In genomic region chr17:21253646-21254441, GRCh38 we compare ENCODE assay signal across 7 cellular contexts. TPM values are rescaled to one million over a fixed set of nuclear protein-coding genes. Genes with fewer than 3 reads are reported as not detected.
DNase-seq lines count a peak whose midpoint lies in the region; ATAC-seq and TF ChIP-seq lines count a peak whose summit lies in the region.

No MANE protein-coding gene starts in this region.

- H3K4me3 ChIP-seq in Peyer's patch (peak overlapping the region; percentile 34 to 85 (median 62)), esophagus squamous epithelium (peak overlapping the region; percentile 47 to 83 (median 60)), prostate gland (peak overlapping the region; percentile 59 to 69)

- no peak for DNase-seq in Peyer's patch
- no peak for DNase-seq in esophagus squamous epithelium (lab: John Stamatoyannopoulos, UW)
- DNase-seq in prostate gland (ENCODE audit: low spot score) = no peak
- DNase-seq in ureter (ENCODE audit: low spot score) = no peak
- DNase-seq in posterior vena cava (ENCODE audit: low spot score) = no peak
- DNase-seq in OCI-M1 (lab: John Stamatoyannopoulos, UW) = no peak

- H3K36me3 ChIP-seq in Peyer's patch (no peaks in the 10 kb centered on the region), esophagus squamous epithelium (no peaks in the 10 kb centered on the region), prostate gland (no peaks in the 10 kb centered on the region)

- no peaks in the 10 kb centered on the region for H3K9me3 ChIP-seq in Peyer's patch
- no peaks in the 10 kb centered on the region for H3K9me3 ChIP-seq in esophagus squamous epithelium
- H3K9me3 ChIP-seq in prostate gland = no peaks in the 10 kb centered on the region

- 28 to 31% methylated on average over 11 to 15 of the region's 15 CpGs for WGBS in esophagus squamous epithelium, 2 donors
- WGBS in prostate gland = 36% methylated on average over 15 of the region's 15 CpGs

- H3K27ac ChIP-seq in Peyer's patch (peak overlapping the region; percentile 34 to 76 (median 68)), esophagus squamous epithelium (peak overlapping the region; percentile 75 to 89 (median 79)), prostate gland (peak overlapping the region; percentile 73 to 75)

- intact Hi-C loops in esophagus squamous epithelium (cut with DNase I) (no loop called here), prostate gland (cut with DNase I) (loop anchor here (2.0 to 5.0 kb wide), 2 partner anchors 31 to 37 kb away; partner anchors contain the start of gene MAP2K3), posterior vena cava (cut with DNase I) (loop anchor here in 1 of 2 donors (10.0 kb wide), 1 partner anchor 109 kb away; no protein-coding TSS in a partner anchor)

- no peaks in the 10 kb centered on the region for H3K27me3 ChIP-seq in Peyer's patch
- no peaks in the 10 kb centered on the region for H3K27me3 ChIP-seq in esophagus squamous epithelium
- no peaks in the 10 kb centered on the region for H3K27me3 ChIP-seq in prostate gland (replicated peaks; ENCODE audit: insufficient read depth)

- peaks cover 0 to 30% (median 5%) of the 10 kb centered on the region in 4 donors for H3K4me1 ChIP-seq in Peyer's patch
- H3K4me1 ChIP-seq in esophagus squamous epithelium = peaks cover 13 to 35% (median 22%) of the 10 kb centered on the region in 3 donors
- peaks cover 9% of the 10 kb centered on the region for H3K4me1 ChIP-seq in prostate gland (replicated peaks)

- TF ChIP-seq POLR2A in Peyer's patch (IDR thresholded peaks at IDR 0.05) (no peak), esophagus squamous epithelium (IDR thresholded peaks at IDR 0.05) (no peak), prostate gland (IDR thresholded peaks at IDR 0.05) (no peak)

- no peak for TF ChIP-seq CTCF in Peyer's patch (IDR thresholded peaks at IDR 0.05)
- no peak for TF ChIP-seq CTCF in esophagus squamous epithelium (IDR thresholded peaks at IDR 0.05)
- no peak for TF ChIP-seq CTCF in prostate gland (IDR thresholded peaks at IDR 0.05)

- peak; percentile 12 for ATAC-seq in GM21528 (IDR thresholded peaks at IDR 0.05; ENCODE audit: low FRiP score, unreplicated experiment)

RNA-seq across cellular contexts. Expression of gene NATD1, which starts 0.6 kb away (rescaled TPM):
- total RNA-seq in Peyer's patch (10 to 100 TPM in 2 of 4 donors, 1 to 10 TPM in 2; 5.0 to 11.4 (median 10.1) TPM), esophagus squamous epithelium (1 to 10 TPM; 2.4 to 5.1 (median 3.2) TPM), prostate gland (10 to 100 TPM; 16.5 to 26.3 TPM), ureter (5.6 TPM), posterior vena cava (1 to 10 TPM; 7.8 to 8.8 TPM)

RNA-seq across cellular contexts. Expression of gene MAP2K3, which starts 30.7 kb away (rescaled TPM):
- total RNA-seq in Peyer's patch (100 to 1,000 TPM in 2 of 4 donors, 10 to 100 TPM in 2; 54.5 to 133 (median 102) TPM), esophagus squamous epithelium (10 to 100 TPM; 24.1 to 53.6 (median 38.4) TPM), prostate gland (10 to 100 TPM; 24.0 to 25.9 TPM), ureter (55.2 TPM), posterior vena cava (10 to 100 TPM; 47.7 to 83.4 TPM)

RNA-seq across cellular contexts. Expression of gene TMEM11, which starts 39.9 kb away (rescaled TPM):
- 10 to 100 TPM; 19.3 to 26.0 (median 22.5) TPM for total RNA-seq in Peyer's patch
- 10 to 100 TPM; 17.8 to 29.0 (median 20.2) TPM for total RNA-seq in esophagus squamous epithelium
- 10 to 100 TPM; 33.1 to 44.1 TPM for total RNA-seq in prostate gland
- total RNA-seq in ureter = 20.4 TPM
- 10 to 100 TPM; 18.5 to 18.7 TPM for total RNA-seq in posterior vena cava
